ENCODE assay signal across 20 cellular contexts in genomic region chr17:72345536-72345935, GRCh38.
"Had no signal": no experiment of that assay in that cellular context is flagged by ENCODE, and none has a peak within 500 bp of the region (broad histone marks: within the 10 kb centered on the region; RNA-seq: fewer than 3 reads in every experiment).

No MANE protein-coding gene starts in this region.

- H3K9me3 ChIP-seq: gastroesophageal sphincter, right atrium auricular region, suprapubic skin had no signal

- H3K4me3 ChIP-seq: gastroesophageal sphincter, right atrium auricular region, suprapubic skin had no signal

- H3K4me1 Mint-ChIP-seq: central memory CD8-positive, alpha-beta T cell; naive thymus-derived CD8-positive, alpha-beta T cell had no signal

- H3K27me3 ChIP-seq: right atrium auricular region had no signal

- H3K4me1 ChIP-seq: gastroesophageal sphincter, right atrium auricular region had no signal

- H3K36me3 ChIP-seq: gastroesophageal sphincter, right atrium auricular region, suprapubic skin had no signal

- H3K9me3 Mint-ChIP-seq: stimulated activated naive CD8-positive, alpha-beta T cell treated with anti-CD3 and anti-CD28 coated beads, Interleukin-15, Interleukin-2, amounts not matched to agents 100 ng/mL and 50 ng/mL, for 24 hours had no signal

- H3K27ac Mint-ChIP-seq: activated naive CD8-positive, alpha-beta T cell; effector memory CD8-positive, alpha-beta T cell; stimulated activated naive CD8-positive, alpha-beta T cell treated with anti-CD3 and anti-CD28 coated beads, Interleukin-15, Interleukin-2, amounts not matched to agents 100 ng/mL and 50 ng/mL, for 24 hours; type B pancreatic cell had no signal

- H3K4me3 Mint-ChIP-seq: activated naive CD8-positive, alpha-beta T cell; brain; central memory CD8-positive, alpha-beta T cell; effector memory CD8-positive, alpha-beta T cell; naive thymus-derived CD8-positive, alpha-beta T cell; stimulated activated naive CD8-positive, alpha-beta T cell treated with anti-CD3 and anti-CD28 coated beads, Interleukin-15, Interleukin-2, amounts not matched to agents 100 ng/mL and 50 ng/mL, for 24 hours; type B pancreatic cell had no signal

- H3K36me3 Mint-ChIP-seq: activated naive CD8-positive, alpha-beta T cell; brain; naive thymus-derived CD8-positive, alpha-beta T cell; type B pancreatic cell had no signal

- DNase-seq: activated CD4-positive, alpha-beta T cell treated with anti-CD3 and anti-CD28 coated beads, Interleukin-2, amount 50 U/mL, for 1 hour; activated CD8-positive, alpha-beta memory T cell treated with anti-CD3 and anti-CD28 coated beads for 24 hours; activated gamma-delta T cell treated with Interleukin-2 at 50 U/mL for 16 hours; amniotic stem cell; effector memory CD8-positive, alpha-beta T cell; naive thymus-derived CD8-positive, alpha-beta T cell; posterior cingulate gyrus; T-helper 1 cell; T1000 had no signal

- ATAC-seq: activated CD4-positive, CD25-positive, alpha-beta regulatory T cell treated with anti-CD3 and anti-CD28 coated beads, Interleukin-2, amount 50 U/mL, for 24 hours; effector memory CD8-positive, alpha-beta T cell; gastroesophageal sphincter; left lobe of liver; naive thymus-derived CD8-positive, alpha-beta T cell had no signal

- H3K27ac ChIP-seq: gastroesophageal sphincter, right atrium auricular region, suprapubic skin had no signal

- FAIRE-seq: small intestine had no signal

- H3K27me3 Mint-ChIP-seq: activated naive CD8-positive, alpha-beta T cell; brain; central memory CD8-positive, alpha-beta T cell; effector memory CD8-positive, alpha-beta T cell; type B pancreatic cell had no signal
